Comparison of ENCODE assay signal across 33 cellular contexts in the genomic region with DNA sequence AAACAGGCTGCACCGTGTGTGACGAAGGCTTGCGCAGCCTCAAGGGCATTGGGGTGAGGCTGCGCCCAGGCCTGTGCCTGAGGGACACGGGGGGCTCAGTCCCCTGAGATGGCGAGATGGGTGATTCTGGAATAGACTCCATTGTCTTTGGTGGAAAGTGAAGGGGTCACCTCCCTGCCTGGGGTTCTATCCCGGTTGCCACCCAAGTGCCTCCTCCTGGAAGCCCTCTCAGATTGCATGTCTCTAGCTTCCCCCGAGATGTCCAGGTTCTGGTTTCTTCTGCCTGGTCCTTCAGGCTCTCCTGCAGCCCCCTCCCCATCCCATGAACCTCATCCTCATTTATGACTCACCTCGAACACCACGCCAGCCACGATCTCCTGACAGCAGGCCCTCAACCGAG.
"Had no signal": no experiment of that assay in that cellular context is flagged by ENCODE, and none has a peak within 500 bp of the region (broad histone marks: within the 10 kb centered on the region; RNA-seq: fewer than 3 reads in every experiment).

No MANE protein-coding gene starts in this region.

- H3K4me3 ChIP-seq: neural progenitor cell, ovary, psoas muscle, skin epidermis, smooth muscle cell, spleen, suprapubic skin, testis, tibial artery, transverse colon, upper lobe of right lung, uterus had no signal

- H3K36me3 ChIP-seq: neural progenitor cell, ovary, uterus had no signal

- H3K4me3 Mint-ChIP-seq: naive thymus-derived CD4-positive, alpha-beta T cell; natural killer cell; nephron; neural progenitor cell; stimulated activated memory B cell treated with anti-CD40 and anti-IgM and Interleukin-4, amounts not matched to agents 10 μg/mL and 1 μg/mL and 100 μg/mL, for 72 hours; stimulated activated naive CD8-positive, alpha-beta T cell treated with anti-CD3 and anti-CD28 coated beads, Interleukin-15, amount 100 ng/mL, for 72 hours; type B pancreatic cell had no signal

- H3K79me2 ChIP-seq: parathyroid adenoma had no signal

- H3K9me3 ChIP-seq: neutrophil, ovary, psoas muscle, spleen, suprapubic skin, testis, tibial artery, transverse colon, upper lobe of right lung, uterus had no signal

- H3K9me3 Mint-ChIP-seq: naive thymus-derived CD4-positive, alpha-beta T cell; natural killer cell; nephron; neural progenitor cell; stimulated activated memory B cell treated with anti-CD40 and anti-IgM and Interleukin-4, amounts not matched to agents 10 μg/mL and 1 μg/mL and 100 μg/mL, for 72 hours; stimulated activated naive CD8-positive, alpha-beta T cell treated with anti-CD3 and anti-CD28 coated beads, Interleukin-15, amount 100 ng/mL, for 72 hours; type B pancreatic cell had no signal

- H3K36me3 Mint-ChIP-seq: naive thymus-derived CD4-positive, alpha-beta T cell; natural killer cell had no signal

- H3K4me2 ChIP-seq: neural progenitor cell, smooth muscle cell had no signal

- H3K9ac ChIP-seq: neural progenitor cell, parathyroid adenoma had no signal

- H3K27ac Mint-ChIP-seq: naive thymus-derived CD4-positive, alpha-beta T cell; nephron; neural progenitor cell; progenitor cell of endocrine pancreas; stimulated activated memory B cell treated with anti-CD40 and anti-IgM and Interleukin-4, amounts not matched to agents 10 μg/mL and 1 μg/mL and 100 μg/mL, for 72 hours; stimulated activated naive CD8-positive, alpha-beta T cell treated with anti-CD3 and anti-CD28 coated beads, Interleukin-15, amount 100 ng/mL, for 72 hours; type B pancreatic cell had no signal

- H3K4me1 Mint-ChIP-seq: nephron; neural progenitor cell; stimulated activated memory B cell treated with anti-CD40 and anti-IgM and Interleukin-4, amounts not matched to agents 10 μg/mL and 1 μg/mL and 100 μg/mL, for 72 hours; stimulated activated naive CD8-positive, alpha-beta T cell treated with anti-CD3 and anti-CD28 coated beads, Interleukin-15, amount 100 ng/mL, for 72 hours had no signal

- DNase-seq: naive thymus-derived CD4-positive, alpha-beta T cell; natural killer cell; nucleus accumbens; ovary; posterior cingulate gyrus; psoas muscle; right cardiac atrium; spleen; stimulated activated CD4-positive, alpha-beta T cell treated with anti-CD3 and anti-CD28 coated beads, Interleukin-12 subunit alpha, Interleukin-12 subunit beta, amount 100 ng/mL, for 4 hours; stimulated activated CD4-positive, alpha-beta T cell treated with anti-CD3 and anti-CD28 coated beads, Interleukin-1b, Interleukin-23, amount 100 ng/mL, for 48 hours; stimulated activated CD4-positive, alpha-beta T cell treated with anti-CD3 and anti-CD28 coated beads, Interleukin-4, amount 100 ng/mL, for 1 hour; stimulated activated CD4-positive, alpha-beta T cell treated with anti-CD3 and anti-CD28 coated beads, Interleukin-4, amount 100 ng/mL, for 4 hours; stimulated activated CD8-positive, alpha-beta memory T cell treated with anti-CD3 and anti-CD28 coated beads, Interleukin-4, amount 100 ng/mL, for 48 hours; stimulated activated naive CD4-positive, alpha-beta T cell; stimulated activated naive CD8-positive, alpha-beta T cell treated with anti-CD3 and anti-CD28 coated beads, Interleukin-15, amount 100 ng/mL, for 72 hours; stimulated activated naive CD8-positive, alpha-beta T cell treated with anti-CD3 and anti-CD28 coated beads, Interleukin-15, Interleukin-2, amounts not matched to agents 100 U/mL and 50 U/mL, for 24 hours; substantia nigra; testis; tibial artery; transverse colon; upper lobe of right lung; uterus had no signal

- ATAC-seq: naive thymus-derived CD4-positive, alpha-beta T cell; natural killer cell; psoas muscle; sciatic nerve; stimulated activated memory B cell treated with anti-CD40 and anti-IgM and Interleukin-4, amounts not matched to agents 10 μg/mL and 1 μg/mL and 100 μg/mL, for 72 hours; stimulated activated naive CD8-positive, alpha-beta T cell treated with anti-CD3 and anti-CD28 coated beads, Interleukin-15, amount 100 ng/mL, for 72 hours; stimulated activated naive CD8-positive, alpha-beta T cell treated with anti-CD3 and anti-CD28 coated beads, Interleukin-15, Interleukin-2, amounts not matched to agents 100 U/mL and 50 U/mL, for 24 hours; upper lobe of right lung had no signal

- H3K4me1 ChIP-seq: neural progenitor cell, parathyroid adenoma, psoas muscle, testis, uterus had no signal

- H3K27ac ChIP-seq: neural progenitor cell, ovary, parathyroid adenoma, psoas muscle, skin epidermis, spleen, suprapubic skin, testis, tibial artery, transverse colon, upper lobe of right lung, uterus had no signal

- H2AFZ ChIP-seq: neural progenitor cell, parathyroid adenoma had no signal

- H3K27me3 ChIP-seq: neural progenitor cell, neutrophil, ovary, spleen, suprapubic skin, testis, tibial artery, transverse colon, upper lobe of right lung, uterus had no signal

- H3K27me3 Mint-ChIP-seq: naive thymus-derived CD4-positive, alpha-beta T cell; progenitor cell of endocrine pancreas; stimulated activated memory B cell treated with anti-CD40 and anti-IgM and Interleukin-4, amounts not matched to agents 10 μg/mL and 1 μg/mL and 100 μg/mL, for 72 hours; stimulated activated naive CD8-positive, alpha-beta T cell treated with anti-CD3 and anti-CD28 coated beads, Interleukin-15, amount 100 ng/mL, for 72 hours; type B pancreatic cell had no signal
